In the genomic region with DNA sequence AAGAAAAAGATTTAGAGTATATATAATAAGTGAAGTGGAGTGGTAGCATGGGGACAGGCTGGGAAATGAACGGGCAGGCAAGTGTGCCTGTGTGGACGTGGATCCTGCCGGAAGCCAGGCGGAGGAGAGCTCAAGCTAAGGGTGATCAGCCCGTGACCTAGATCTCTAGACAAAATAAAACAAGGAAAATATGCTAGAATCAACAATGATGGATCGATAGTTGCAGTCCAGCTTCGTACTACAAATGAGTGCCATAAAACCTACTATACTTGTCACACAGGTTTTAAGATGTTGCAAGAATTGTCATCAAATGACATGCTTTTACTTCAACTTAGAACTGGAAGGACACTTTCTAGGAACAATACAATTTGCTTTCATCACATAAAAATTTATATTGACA, we compare ENCODE assay signal across 1 cellular context.
TF ChIP-seq lines count a peak whose summit lies in the region.

No MANE protein-coding gene starts in this region.

TF ChIP-seq in WTC11, 78 proteins besides CTCF, POLR2A, EP300 and RAD21:
- no peak for TF ChIP-seq FOXP4 (CRISPR knock-in tag; IDR thresholded peaks at IDR 0.05)
- TF ChIP-seq NFYB (CRISPR knock-in tag; conservative IDR thresholded peaks at IDR 0.05; ENCODE audit: low read depth): no peak
- TF ChIP-seq, protein P1, sequence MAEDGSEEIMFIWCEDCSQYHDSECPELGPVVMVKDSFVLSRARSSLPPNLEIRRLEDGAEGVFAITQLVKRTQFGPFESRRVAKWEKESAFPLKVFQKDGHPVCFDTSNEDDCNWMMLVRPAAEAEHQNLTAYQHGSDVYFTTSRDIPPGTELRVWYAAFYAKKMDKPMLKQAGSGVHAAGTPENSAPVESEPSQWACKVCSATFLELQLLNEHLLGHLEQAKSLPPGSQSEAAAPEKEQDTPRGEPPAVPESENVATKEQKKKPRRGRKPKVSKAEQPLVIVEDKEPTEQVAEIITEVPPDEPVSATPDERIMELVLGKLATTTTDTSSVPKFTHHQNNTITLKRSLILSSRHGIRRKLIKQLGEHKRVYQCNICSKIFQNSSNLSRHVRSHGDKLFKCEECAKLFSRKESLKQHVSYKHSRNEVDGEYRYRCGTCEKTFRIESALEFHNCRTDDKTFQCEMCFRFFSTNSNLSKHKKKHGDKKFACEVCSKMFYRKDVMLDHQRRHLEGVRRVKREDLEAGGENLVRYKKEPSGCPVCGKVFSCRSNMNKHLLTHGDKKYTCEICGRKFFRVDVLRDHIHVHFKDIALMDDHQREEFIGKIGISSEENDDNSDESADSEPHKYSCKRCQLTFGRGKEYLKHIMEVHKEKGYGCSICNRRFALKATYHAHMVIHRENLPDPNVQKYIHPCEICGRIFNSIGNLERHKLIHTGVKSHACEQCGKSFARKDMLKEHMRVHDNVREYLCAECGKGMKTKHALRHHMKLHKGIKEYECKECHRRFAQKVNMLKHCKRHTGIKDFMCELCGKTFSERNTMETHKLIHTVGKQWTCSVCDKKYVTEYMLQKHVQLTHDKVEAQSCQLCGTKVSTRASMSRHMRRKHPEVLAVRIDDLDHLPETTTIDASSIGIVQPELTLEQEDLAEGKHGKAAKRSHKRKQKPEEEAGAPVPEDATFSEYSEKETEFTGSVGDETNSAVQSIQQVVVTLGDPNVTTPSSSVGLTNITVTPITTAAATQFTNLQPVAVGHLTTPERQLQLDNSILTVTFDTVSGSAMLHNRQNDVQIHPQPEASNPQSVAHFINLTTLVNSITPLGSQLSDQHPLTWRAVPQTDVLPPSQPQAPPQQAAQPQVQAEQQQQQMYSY (CRISPR knock-in tag; IDR thresholded peaks at IDR 0.05): no peak
- TF ChIP-seq E2F4 (CRISPR knock-in tag; IDR thresholded peaks at IDR 0.05; ENCODE audit: borderline replicate concordance, low read depth): no peak
